10 cellular contexts compared by ENCODE assay signal in genomic region chr5:1316588-1316902, GRCh38. TPM values are rescaled to one million over a fixed set of nuclear protein-coding genes. Genes with fewer than 3 reads are reported as not detected.
DNase-seq lines count a peak whose midpoint lies in the region; ATAC-seq and TF ChIP-seq lines count a peak whose summit lies in the region.
"Had no signal": no experiment of that assay in that cellular context is flagged by ENCODE, and none has a peak within 500 bp of the region (broad histone marks: within the 10 kb centered on the region; RNA-seq: fewer than 3 reads in every experiment).

No MANE protein-coding gene starts in this region.

- peaks cover 3% of the 10 kb centered on the region for H3K9me3 ChIP-seq in BLaER1
- H3K9me3 ChIP-seq in naive thymus-derived CD4-positive, alpha-beta T cell (ENCODE audit: control insufficient read depth in 2 of 3, low read length in 3 of 3): peaks cover 0 to under 1% (median 0%) of the 10 kb centered on the region in 3 experiments

- CTCF ChIA-PET in activated CD4-positive, alpha-beta memory T cell treated with anti-CD3 and anti-CD28 coated beads for 36 hours (lab: Charles Lee): interaction anchor here (0.6 kb wide), 1 partner anchor 870 kb away, joined by 3 read pairs; no protein-coding TSS in a partner anchor
- CTCF ChIA-PET in naive thymus-derived CD4-positive, alpha-beta T cell (lab: Charles Lee): interaction anchor here (0.8 to 1.5 kb wide), 4 partner anchors 14 to 210 kb away, joined by 3 to 9 read pairs (median 4); partner anchors contain the start of gene TERT

- peak overlapping the region; percentile 89 for H3K27ac Mint-ChIP-seq in activated CD4-positive, alpha-beta memory T cell treated with anti-CD3 and anti-CD28 coated beads for 36 hours
- H3K27ac Mint-ChIP-seq in naive thymus-derived CD4-positive, alpha-beta T cell: peak overlapping the region; percentile 94 to 96 (median 95)

- H3K9ac ChIP-seq in BLaER1: peak overlapping the region; percentile 76; the same call in 1 of the 2 replicates

- peak overlapping the region; percentile 53 for H3K4me3 Mint-ChIP-seq in activated CD4-positive, alpha-beta memory T cell treated with anti-CD3 and anti-CD28 coated beads for 36 hours
- H3K4me3 Mint-ChIP-seq in naive thymus-derived CD4-positive, alpha-beta T cell: peak overlapping the region; percentile 81 to 92 (median 86)

- H3K9me3 Mint-ChIP-seq in activated CD4-positive, alpha-beta memory T cell treated with anti-CD3 and anti-CD28 coated beads for 36 hours: peaks cover 4% of the 10 kb centered on the region
- peaks cover 0 to 5% (median 0%) of the 10 kb centered on the region in 11 donors for H3K9me3 Mint-ChIP-seq in naive thymus-derived CD4-positive, alpha-beta T cell

- DNase-seq in activated CD4-positive, alpha-beta memory T cell treated with anti-CD3 and anti-CD28 coated beads for 36 hours: no peak
- DNase-seq in naive thymus-derived CD4-positive, alpha-beta T cell: peak in 1 of 9 donors; percentile 7
- DNase-seq in stimulated activated CD4-positive, alpha-beta T cell treated with anti-CD3 and anti-CD28 coated beads, Interleukin-4, amount 100 ng/mL, for 24 hours: no peak
- no peak for DNase-seq in putamen (ENCODE audit: low spot score)
- DNase-seq in activated gamma-delta T cell (lab: John Stamatoyannopoulos, UW): no peak

- peaks cover 45% of the 10 kb centered on the region for H3K36me3 ChIP-seq in BLaER1
- peaks cover 0 to 38% (median 0%) of the 10 kb centered on the region in 3 experiments for H3K36me3 ChIP-seq in naive thymus-derived CD4-positive, alpha-beta T cell (ENCODE audit: control insufficient read depth in 2 of 3, insufficient read depth in 3 of 3, low read length in 3 of 3)

- peak overlapping the region; percentile 87 for H3K27ac ChIP-seq in BLaER1
- H3K27ac ChIP-seq in naive thymus-derived CD4-positive, alpha-beta T cell (ENCODE audit: low read depth, low read length): peak overlapping the region; percentile 66
- H3K27ac ChIP-seq: foreskin keratinocyte had no signal

- no peak for TF ChIP-seq CTCF in GM12875 (IDR thresholded peaks at IDR 0.05; ENCODE audit: borderline replicate concordance, insufficient read depth, low read depth, low read length)

- H3K4me3 ChIP-seq in BLaER1: peak overlapping the region; percentile 64
- peak overlapping the region; percentile 36 for H3K4me3 ChIP-seq in GM12875 (ENCODE audit: low read depth, low read length)
- H3K4me3 ChIP-seq in naive thymus-derived CD4-positive, alpha-beta T cell (ENCODE audit: low read length): peak overlapping the region; percentile 51

- intact Hi-C loops in activated CD4-positive, alpha-beta memory T cell treated with anti-CD3 and anti-CD28 coated beads for 36 hours (cut with micrococcal nuclease): loop anchor here (5.0 kb wide), 2 partner anchors 171 to 476 kb away; no protein-coding TSS in a partner anchor
- intact Hi-C loops in naive thymus-derived CD4-positive, alpha-beta T cell (cut with micrococcal nuclease): loop anchor here (1.0 to 10.0 kb wide), 7 partner anchors 16 to 326 kb away; partner anchors contain the start of gene CLPTM1L (in 1 of the 2)

- POLR2A ChIA-PET in activated CD4-positive, alpha-beta memory T cell treated with anti-CD3 and anti-CD28 coated beads for 36 hours (lab: Charles Lee): interaction anchor here (0.8 to 1.7 kb wide), 3 partner anchors 21 to 27 kb away, joined by 3 to 6 read pairs (median 3); partner anchors contain the start of gene TERT
- POLR2A ChIA-PET in naive thymus-derived CD4-positive, alpha-beta T cell (lab: Charles Lee): interaction anchor here (0.6 to 6.0 kb wide), 8 partner anchors 10 to 485 kb away, joined by 3 to 40 read pairs (median 6); partner anchors contain the start of genes CLPTM1L and TERT

- H3K4me2 ChIP-seq in BLaER1: peak overlapping the region; percentile 92

- no peak for ATAC-seq in naive thymus-derived CD4-positive, alpha-beta T cell
- no peak for ATAC-seq in GM18502 (IDR thresholded peaks at IDR 0.05; ENCODE audit: poor library complexity, unreplicated experiment)

- H4K20me1 ChIP-seq in BLaER1: no peaks in the 10 kb centered on the region

- H3K4me1 Mint-ChIP-seq in activated CD4-positive, alpha-beta memory T cell treated with anti-CD3 and anti-CD28 coated beads for 36 hours (ENCODE audit: low read depth): peaks cover 57% of the 10 kb centered on the region
- H3K4me1 Mint-ChIP-seq in naive thymus-derived CD4-positive, alpha-beta T cell: peaks cover 36 to 66% (median 59%) of the 10 kb centered on the region in 7 donors

- H3K27me3 Mint-ChIP-seq in activated CD4-positive, alpha-beta memory T cell treated with anti-CD3 and anti-CD28 coated beads for 36 hours: no peaks in the 10 kb centered on the region
- H3K27me3 Mint-ChIP-seq in naive thymus-derived CD4-positive, alpha-beta T cell: peaks cover 0 to 2% (median 0%) of the 10 kb centered on the region in 5 donors

- peaks cover 97% of the 10 kb centered on the region for H3K4me1 ChIP-seq in BLaER1
- H3K4me1 ChIP-seq in naive thymus-derived CD4-positive, alpha-beta T cell (ENCODE audit: control insufficient read depth in 2 of 2, insufficient read depth in 2 of 2, low read length in 2 of 2): peaks cover 39 to 55% of the 10 kb centered on the region in 2 donors

- H3K36me3 Mint-ChIP-seq in activated CD4-positive, alpha-beta memory T cell treated with anti-CD3 and anti-CD28 coated beads for 36 hours: peaks cover 20% of the 10 kb centered on the region
- peaks cover 6 to 24% (median 10%) of the 10 kb centered on the region in 5 donors for H3K36me3 Mint-ChIP-seq in naive thymus-derived CD4-positive, alpha-beta T cell

- no peaks in the 10 kb centered on the region for H3K27me3 ChIP-seq in BLaER1
- no peaks in the 10 kb centered on the region for H3K27me3 ChIP-seq in naive thymus-derived CD4-positive, alpha-beta T cell (ENCODE audit: control insufficient read depth in 2 of 2, insufficient read depth in 2 of 2, low read length in 2 of 2)
- H3K27me3 ChIP-seq: foreskin keratinocyte had no signal

RNA-seq across cellular contexts. Expression of gene TERT, which starts 21.7 kb away (rescaled TPM):
- 1 to 10 TPM; 4.7 to 7.3 TPM for total RNA-seq in activated CD4-positive, alpha-beta memory T cell treated with anti-CD3 and anti-CD28 coated beads for 36 hours
- 1 to 10 TPM in 3 of 5 experiments, under 1 TPM in 2; 0.13 to 3.3 (median 1.8) TPM for total RNA-seq in naive thymus-derived CD4-positive, alpha-beta T cell
- under 1 TPM in 1 of 2 donors, not detected in 1; 0.23 TPM for polyA plus RNA-seq in naive thymus-derived CD4-positive, alpha-beta T cell
- total RNA-seq: temporal lobe had no signal
- polyA plus RNA-seq: foreskin keratinocyte had no signal

RNA-seq across cellular contexts. Expression of gene CLPTM1L, which starts 28.4 kb away (rescaled TPM):
- 10 to 100 TPM; 70.1 to 72.9 TPM for total RNA-seq in activated CD4-positive, alpha-beta memory T cell treated with anti-CD3 and anti-CD28 coated beads for 36 hours
- total RNA-seq in naive thymus-derived CD4-positive, alpha-beta T cell: 100 to 1,000 TPM in 1 of 5 experiments, 10 to 100 TPM in 4; 64.9 to 104 (median 71.9) TPM
- polyA plus RNA-seq in naive thymus-derived CD4-positive, alpha-beta T cell: 10 to 100 TPM; 27.7 to 49.3 TPM
